ENCODE assay signal across 28 cellular contexts in the genomic region with DNA sequence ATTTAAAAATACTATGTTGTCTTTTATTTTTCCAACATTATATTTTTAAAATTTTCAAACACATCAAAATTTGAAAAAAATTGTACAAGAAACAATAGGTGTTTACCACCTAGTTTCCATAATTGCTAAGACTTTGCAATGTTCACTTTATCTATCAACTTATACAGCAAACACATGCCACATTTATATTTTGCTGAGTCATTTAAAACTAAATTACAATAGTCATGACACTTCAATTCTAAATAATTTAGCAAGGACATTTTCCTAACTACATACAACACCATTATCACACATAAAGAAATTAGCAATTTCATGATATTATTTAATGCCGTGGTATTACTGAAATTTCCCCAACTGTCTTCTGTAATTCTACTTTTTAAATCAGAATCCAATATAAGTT.
"Had no signal": no experiment of that assay in that cellular context is flagged by ENCODE, and none has a peak within 500 bp of the region (broad histone marks: within the 10 kb centered on the region; RNA-seq: fewer than 3 reads in every experiment).

No MANE protein-coding gene starts in this region.

- DNase-seq: naive thymus-derived CD8-positive, alpha-beta T cell; nephron progenitor cell; nucleus accumbens; psoas muscle; right cardiac atrium; spleen; stimulated activated CD4-positive, alpha-beta T cell treated with anti-CD3 and anti-CD28 coated beads, Interleukin-12 subunit alpha, Interleukin-12 subunit beta, amount 100 ng/mL, for 4 hours; stimulated activated CD4-positive, alpha-beta T cell treated with anti-CD3 and anti-CD28 coated beads, Interleukin-1b, Interleukin-23, amount 100 ng/mL, for 48 hours; stimulated activated CD4-positive, alpha-beta T cell treated with anti-CD3 and anti-CD28 coated beads, Interleukin-4, amount 100 ng/mL, for 1 hour; stimulated activated CD4-positive, alpha-beta T cell treated with anti-CD3 and anti-CD28 coated beads, Interleukin-4, amount 100 ng/mL, for 4 hours; stimulated activated CD8-positive, alpha-beta memory T cell treated with anti-CD3 and anti-CD28 coated beads, Interleukin-4, amount 100 ng/mL, for 48 hours; stimulated activated naive CD4-positive, alpha-beta T cell; stimulated activated naive CD8-positive, alpha-beta T cell treated with anti-CD3 and anti-CD28 coated beads, Interleukin-15, amount 100 ng/mL, for 72 hours; stimulated activated naive CD8-positive, alpha-beta T cell treated with anti-CD3 and anti-CD28 coated beads, Interleukin-15, Interleukin-2, amounts not matched to agents 100 U/mL and 50 U/mL, for 24 hours; substantia nigra; testis; tibial artery; transverse colon; upper lobe of right lung; uterus had no signal

- H3K27me3 ChIP-seq: neutrophil, spleen, suprapubic skin, testis, tibial artery, transverse colon, upper lobe of right lung had no signal

- H3K9ac ChIP-seq: parathyroid adenoma had no signal

- H3K4me3 ChIP-seq: psoas muscle, skin epidermis, smooth muscle cell, spleen, suprapubic skin, testis, tibial artery, transverse colon, upper lobe of right lung, uterus had no signal

- H3K9me3 ChIP-seq: neutrophil, psoas muscle, spleen, suprapubic skin, testis, tibial artery, transverse colon, upper lobe of right lung, uterus had no signal

- H3K4me2 ChIP-seq: smooth muscle cell had no signal

- H3K27ac ChIP-seq: neutrophil, parathyroid adenoma, psoas muscle, skin epidermis, spleen, suprapubic skin, testis, tibial artery, transverse colon, upper lobe of right lung, uterus had no signal

- H3K36me3 ChIP-seq: neutrophil, spleen, suprapubic skin, tibial artery, transverse colon, upper lobe of right lung, uterus had no signal

- H2AFZ ChIP-seq: parathyroid adenoma had no signal

- ATAC-seq: naive thymus-derived CD8-positive, alpha-beta T cell; natural killer cell treated with Interleukin-12 subunit alpha and Interleukin-12 subunit beta and Interleukin-15 and Interleukin-18, amount 100 ng/mL, for 72 hours; psoas muscle; right cardiac atrium; sciatic nerve; stimulated activated memory B cell treated with anti-CD40 and anti-IgM and Interleukin-4, amounts not matched to agents 10 μg/mL and 1 μg/mL and 100 μg/mL, for 72 hours; stimulated activated naive CD8-positive, alpha-beta T cell treated with anti-CD3 and anti-CD28 coated beads, Interleukin-15, amount 100 ng/mL, for 72 hours; stimulated activated naive CD8-positive, alpha-beta T cell treated with anti-CD3 and anti-CD28 coated beads, Interleukin-15, Interleukin-2, amounts not matched to agents 100 U/mL and 50 U/mL, for 24 hours; upper lobe of right lung had no signal

- H3K4me1 ChIP-seq: parathyroid adenoma, psoas muscle, spleen, suprapubic skin, testis, tibial artery, transverse colon, upper lobe of right lung, uterus had no signal

- H3K79me2 ChIP-seq: parathyroid adenoma had no signal
